ENCODE assay signal across 27 cellular contexts in the genomic region with DNA sequence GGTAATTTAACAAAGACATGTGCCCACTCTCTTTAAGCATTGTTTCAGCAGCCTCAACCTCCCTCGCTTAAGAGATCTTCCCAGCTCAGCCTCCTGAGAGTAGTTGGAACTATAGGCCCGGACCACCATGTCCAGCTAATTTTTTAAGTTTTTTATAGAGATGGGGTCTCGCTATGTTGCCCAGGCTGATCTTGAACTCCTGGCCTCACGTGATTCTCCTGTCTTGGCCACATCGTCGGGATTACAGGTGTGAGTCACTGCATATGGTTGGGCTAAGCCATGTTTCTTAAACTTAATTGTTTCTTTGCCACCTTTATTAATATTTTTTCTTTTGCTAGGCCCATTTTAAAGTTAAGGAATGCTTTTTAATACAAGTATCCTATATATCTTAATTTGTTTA.
"Had no signal": no experiment of that assay in that cellular context is flagged by ENCODE, and none has a peak within 500 bp of the region (broad histone marks: within the 10 kb centered on the region; RNA-seq: fewer than 3 reads in every experiment).

No MANE protein-coding gene starts in this region.

- H3K36me3 ChIP-seq: neural progenitor cell, ovary, right lobe of liver, sigmoid colon, stomach, thoracic aorta, thyroid gland, tibial nerve, upper lobe of left lung, vagina had no signal

- H3K9me3 ChIP-seq: ovary, psoas muscle, right lobe of liver, sigmoid colon, stomach, thoracic aorta, thyroid gland, tibial nerve, upper lobe of left lung, vagina had no signal

- H3K4me3 Mint-ChIP-seq: natural killer cell; nephron; neural progenitor cell; stimulated activated effector memory CD8-positive, alpha-beta T cell treated with anti-CD3 and anti-CD28 coated beads, Interleukin-12 subunit alpha, Interleukin-12 subunit beta, amount 100 ng/mL, for 72 hours; stimulated activated naive B cell treated with anti-CD40 and anti-IgM and Interleukin-4, amounts not matched to agents 10 μg/mL and 1 μg/mL and 100 μg/mL, for 72 hours; stimulated activated naive CD8-positive, alpha-beta T cell treated with anti-CD3 and anti-CD28 coated beads, Interleukin-15, Interleukin-2, amounts not matched to agents 100 ng/mL and 50 ng/mL, for 24 hours had no signal

- DNase-seq: natural killer cell; occipital lobe; psoas muscle; right cardiac atrium; sigmoid colon; small intestine; stimulated activated CD4-positive, alpha-beta T cell treated with anti-CD3 and anti-CD28 coated beads, Interleukin-15, amount 100 ng/mL, for 24 hours; stimulated activated CD4-positive, alpha-beta T cell treated with anti-CD3 and anti-CD28 coated beads, Interleukin-2, amount 100 ng/mL, for 24 hours; stimulated activated CD4-positive, alpha-beta T cell treated with anti-CD3 and anti-CD28 coated beads, Interleukin-2, amount 100 ng/mL, for 48 hours; stimulated activated CD4-positive, alpha-beta T cell treated with anti-CD3 and anti-CD28 coated beads, Interleukin-4, amount 100 ng/mL, for 24 hours; stimulated activated naive B cell treated with anti-CD40 and anti-IgM and Interleukin-4, amounts not matched to agents 10 μg/mL and 1 μg/mL and 100 μg/mL, for 72 hours; stimulated activated naive CD4-positive, alpha-beta T cell treated with Interleukin-2 at 50 U/mL for 16 hours; stomach; thyroid gland; trophoblast cell; upper lobe of left lung had no signal

- H3K4me1 Mint-ChIP-seq: nephron had no signal

- H3K9me3 Mint-ChIP-seq: natural killer cell; stimulated activated effector memory CD8-positive, alpha-beta T cell treated with anti-CD3 and anti-CD28 coated beads, Interleukin-12 subunit alpha, Interleukin-12 subunit beta, amount 100 ng/mL, for 72 hours had no signal

- H3K4me3 ChIP-seq: neural progenitor cell, ovary, psoas muscle, right lobe of liver, sigmoid colon, stomach, thoracic aorta, thyroid gland, tibial nerve, upper lobe of left lung, vagina had no signal

- H3K27ac ChIP-seq: neural progenitor cell, ovary, parathyroid adenoma, psoas muscle, right lobe of liver, sigmoid colon, stomach, thoracic aorta, thyroid gland, tibial nerve, upper lobe of left lung, vagina had no signal

- H3K4me1 ChIP-seq: neural progenitor cell, parathyroid adenoma, psoas muscle, right lobe of liver, sigmoid colon, thyroid gland, tibial nerve, vagina had no signal

- H3K27ac Mint-ChIP-seq: natural killer cell; nephron; neural progenitor cell; progenitor cell of endocrine pancreas; stimulated activated effector memory CD8-positive, alpha-beta T cell treated with anti-CD3 and anti-CD28 coated beads, Interleukin-12 subunit alpha, Interleukin-12 subunit beta, amount 100 ng/mL, for 72 hours; stimulated activated naive B cell treated with anti-CD40 and anti-IgM and Interleukin-4, amounts not matched to agents 10 μg/mL and 1 μg/mL and 100 μg/mL, for 72 hours; stimulated activated naive CD8-positive, alpha-beta T cell treated with anti-CD3 and anti-CD28 coated beads, Interleukin-15, Interleukin-2, amounts not matched to agents 100 ng/mL and 50 ng/mL, for 24 hours had no signal

- H3K36me3 Mint-ChIP-seq: natural killer cell; neural progenitor cell; stimulated activated effector memory CD8-positive, alpha-beta T cell treated with anti-CD3 and anti-CD28 coated beads, Interleukin-12 subunit alpha, Interleukin-12 subunit beta, amount 100 ng/mL, for 72 hours had no signal

- H3K27me3 ChIP-seq: neural progenitor cell, ovary, right lobe of liver, sigmoid colon, stomach, thyroid gland, tibial nerve, upper lobe of left lung, vagina had no signal

- ATAC-seq: natural killer cell; psoas muscle; right cardiac atrium; right lobe of liver; stimulated activated effector memory CD8-positive, alpha-beta T cell treated with anti-CD3 and anti-CD28 coated beads, Interleukin-12 subunit alpha, Interleukin-12 subunit beta, amount 100 ng/mL, for 72 hours; stimulated activated naive B cell treated with anti-CD40 and anti-IgM and Interleukin-4, amounts not matched to agents 10 μg/mL and 1 μg/mL and 100 μg/mL, for 72 hours had no signal

- H3K27me3 Mint-ChIP-seq: progenitor cell of endocrine pancreas; stimulated activated naive B cell treated with anti-CD40 and anti-IgM and Interleukin-4, amounts not matched to agents 10 μg/mL and 1 μg/mL and 100 μg/mL, for 72 hours; stimulated activated naive CD8-positive, alpha-beta T cell treated with anti-CD3 and anti-CD28 coated beads, Interleukin-15, Interleukin-2, amounts not matched to agents 100 ng/mL and 50 ng/mL, for 24 hours had no signal
